8 cellular contexts compared by ENCODE assay signal in genomic region chr19:43618921-43619261, GRCh38. TPM values are rescaled to one million over a fixed set of nuclear protein-coding genes. Genes with fewer than 3 reads are reported as not detected.
DNase-seq lines count a peak whose midpoint lies in the region; ATAC-seq lines count a peak whose summit lies in the region.

No MANE protein-coding gene starts in this region.

- peak overlapping the region; percentile 79 for H3K4me3 ChIP-seq in ACC112 (ENCODE audit: low read depth, low read length)

- H3K27ac Mint-ChIP-seq in activated T-helper 1 cell treated with anti-CD3 and anti-CD28 coated beads, Interleukin-12 subunit alpha, Interleukin-12 subunit beta, Interleukin-2, Interleukin-4 antibody, amounts not matched to agents 30 ng/mL and 10 ng/mL and 1 ng/mL, durations not matched to agents 14 hours and 24 hours and 36 hours: peak overlapping the region; percentile 94

- peak; percentile 75 for DNase-seq in NCI-H510A treated with DMSO at 0.1 percent for 48 hours (lab: John Stamatoyannopoulos, UW)
- DNase-seq in activated T-helper 1 cell treated with anti-CD3 and anti-CD28 coated beads, Interleukin-12 subunit alpha, Interleukin-12 subunit beta, Interleukin-2, Interleukin-4 antibody, amounts not matched to agents 30 ng/mL and 10 ng/mL and 1 ng/mL, durations not matched to agents 14 hours and 24 hours and 36 hours (ENCODE audit: low spot score): no peak
- peak; percentile 66 for DNase-seq in germinal center (ENCODE audit: low spot score)
- DNase-seq in pons (ENCODE audit: low spot score): peak; percentile 59

- ATAC-seq in GM18517 (IDR thresholded peaks at IDR 0.05; ENCODE audit: unreplicated experiment) (peak; percentile 28), HG03066 (IDR thresholded peaks at IDR 0.05; ENCODE audit: low read depth, unreplicated experiment) (peak; percentile 29), GM18858 (IDR thresholded peaks at IDR 0.05; ENCODE audit: unreplicated experiment) (no peak)

- H2AFZ ChIP-seq in ACC112 (ENCODE audit: low read length, unreplicated experiment): peak overlapping the region; percentile 95

- H3K4me1 Mint-ChIP-seq in activated T-helper 1 cell treated with anti-CD3 and anti-CD28 coated beads, Interleukin-12 subunit alpha, Interleukin-12 subunit beta, Interleukin-2, Interleukin-4 antibody, amounts not matched to agents 30 ng/mL and 10 ng/mL and 1 ng/mL, durations not matched to agents 14 hours and 24 hours and 36 hours (ENCODE audit: low read depth): peaks cover 18% of the 10 kb centered on the region

- H3K27ac ChIP-seq in ACC112 (ENCODE audit: low read depth, low read length): peak overlapping the region; percentile 75

- H3K4me1 ChIP-seq in ACC112 (ENCODE audit: control insufficient read depth, insufficient read depth, low read length, unreplicated experiment): peaks cover 6% of the 10 kb centered on the region

- H3K36me3 Mint-ChIP-seq in activated T-helper 1 cell treated with anti-CD3 and anti-CD28 coated beads, Interleukin-12 subunit alpha, Interleukin-12 subunit beta, Interleukin-2, Interleukin-4 antibody, amounts not matched to agents 30 ng/mL and 10 ng/mL and 1 ng/mL, durations not matched to agents 14 hours and 24 hours and 36 hours (ENCODE audit: low read depth): no peaks in the 10 kb centered on the region

- H3K27me3 Mint-ChIP-seq in activated T-helper 1 cell treated with anti-CD3 and anti-CD28 coated beads, Interleukin-12 subunit alpha, Interleukin-12 subunit beta, Interleukin-2, Interleukin-4 antibody, amounts not matched to agents 30 ng/mL and 10 ng/mL and 1 ng/mL, durations not matched to agents 14 hours and 24 hours and 36 hours (ENCODE audit: insufficient read depth): no peaks in the 10 kb centered on the region

- no peaks in the 10 kb centered on the region for H3K36me3 ChIP-seq in ACC112 (ENCODE audit: insufficient read depth, low read length)

- intact Hi-C loops in activated T-helper 1 cell treated with anti-CD3 and anti-CD28 coated beads, Interleukin-12 subunit alpha, Interleukin-12 subunit beta, Interleukin-2, Interleukin-4 antibody, amounts not matched to agents 30 ng/mL and 10 ng/mL and 1 ng/mL, durations not matched to agents 14 hours and 24 hours and 36 hours (cut with micrococcal nuclease): loop anchor here (1.0 kb wide), 9 partner anchors 23 to 165 kb away; partner anchors contain the start of genes IRGQ, PHLDB3, PINLYP and SMG9

- no peaks in the 10 kb centered on the region for H3K9me3 Mint-ChIP-seq in activated T-helper 1 cell treated with anti-CD3 and anti-CD28 coated beads, Interleukin-12 subunit alpha, Interleukin-12 subunit beta, Interleukin-2, Interleukin-4 antibody, amounts not matched to agents 30 ng/mL and 10 ng/mL and 1 ng/mL, durations not matched to agents 14 hours and 24 hours and 36 hours

- H3K4me3 Mint-ChIP-seq in activated T-helper 1 cell treated with anti-CD3 and anti-CD28 coated beads, Interleukin-12 subunit alpha, Interleukin-12 subunit beta, Interleukin-2, Interleukin-4 antibody, amounts not matched to agents 30 ng/mL and 10 ng/mL and 1 ng/mL, durations not matched to agents 14 hours and 24 hours and 36 hours: peak overlapping the region; percentile 98

- peaks cover 23% of the 10 kb centered on the region for H3K79me2 ChIP-seq in ACC112 (ENCODE audit: control insufficient read depth, insufficient read depth, low read length, unreplicated experiment)

- no peaks in the 10 kb centered on the region for H3K27me3 ChIP-seq in ACC112 (ENCODE audit: insufficient read depth, low read length)

RNA-seq across cellular contexts. Expression of gene ZNF428, which starts 0.5 kb away (rescaled TPM):
- total RNA-seq in activated T-helper 1 cell treated with anti-CD3 and anti-CD28 coated beads, Interleukin-12 subunit alpha, Interleukin-12 subunit beta, Interleukin-2, Interleukin-4 antibody, amounts not matched to agents 30 ng/mL and 10 ng/mL and 1 ng/mL, durations not matched to agents 14 hours and 24 hours and 36 hours: 17.9 and 20.3 TPM in 2 replicates

RNA-seq across cellular contexts. Expression of gene SRRM5, which starts 7.0 kb away (rescaled TPM):
- total RNA-seq in activated T-helper 1 cell treated with anti-CD3 and anti-CD28 coated beads, Interleukin-12 subunit alpha, Interleukin-12 subunit beta, Interleukin-2, Interleukin-4 antibody, amounts not matched to agents 30 ng/mL and 10 ng/mL and 1 ng/mL, durations not matched to agents 14 hours and 24 hours and 36 hours: 0.10 and 0.13 TPM in 2 replicates

RNA-seq across cellular contexts. Expression of gene CADM4, which starts 20.8 kb away (rescaled TPM):
- total RNA-seq in activated T-helper 1 cell treated with anti-CD3 and anti-CD28 coated beads, Interleukin-12 subunit alpha, Interleukin-12 subunit beta, Interleukin-2, Interleukin-4 antibody, amounts not matched to agents 30 ng/mL and 10 ng/mL and 1 ng/mL, durations not matched to agents 14 hours and 24 hours and 36 hours: 0.32 and 0.39 TPM in 2 replicates

RNA-seq across cellular contexts. Expression of gene ZNF576, which starts 22.5 kb away (rescaled TPM):
- total RNA-seq in activated T-helper 1 cell treated with anti-CD3 and anti-CD28 coated beads, Interleukin-12 subunit alpha, Interleukin-12 subunit beta, Interleukin-2, Interleukin-4 antibody, amounts not matched to agents 30 ng/mL and 10 ng/mL and 1 ng/mL, durations not matched to agents 14 hours and 24 hours and 36 hours: 17.3 and 18.6 TPM in 2 replicates

RNA-seq across cellular contexts. Expression of gene IRGQ, which starts 23.0 kb away (rescaled TPM):
- 33.5 and 34.9 TPM in 2 replicates for total RNA-seq in activated T-helper 1 cell treated with anti-CD3 and anti-CD28 coated beads, Interleukin-12 subunit alpha, Interleukin-12 subunit beta, Interleukin-2, Interleukin-4 antibody, amounts not matched to agents 30 ng/mL and 10 ng/mL and 1 ng/mL, durations not matched to agents 14 hours and 24 hours and 36 hours
